ENCODE assay signal across 10 cellular contexts in the genomic region with DNA sequence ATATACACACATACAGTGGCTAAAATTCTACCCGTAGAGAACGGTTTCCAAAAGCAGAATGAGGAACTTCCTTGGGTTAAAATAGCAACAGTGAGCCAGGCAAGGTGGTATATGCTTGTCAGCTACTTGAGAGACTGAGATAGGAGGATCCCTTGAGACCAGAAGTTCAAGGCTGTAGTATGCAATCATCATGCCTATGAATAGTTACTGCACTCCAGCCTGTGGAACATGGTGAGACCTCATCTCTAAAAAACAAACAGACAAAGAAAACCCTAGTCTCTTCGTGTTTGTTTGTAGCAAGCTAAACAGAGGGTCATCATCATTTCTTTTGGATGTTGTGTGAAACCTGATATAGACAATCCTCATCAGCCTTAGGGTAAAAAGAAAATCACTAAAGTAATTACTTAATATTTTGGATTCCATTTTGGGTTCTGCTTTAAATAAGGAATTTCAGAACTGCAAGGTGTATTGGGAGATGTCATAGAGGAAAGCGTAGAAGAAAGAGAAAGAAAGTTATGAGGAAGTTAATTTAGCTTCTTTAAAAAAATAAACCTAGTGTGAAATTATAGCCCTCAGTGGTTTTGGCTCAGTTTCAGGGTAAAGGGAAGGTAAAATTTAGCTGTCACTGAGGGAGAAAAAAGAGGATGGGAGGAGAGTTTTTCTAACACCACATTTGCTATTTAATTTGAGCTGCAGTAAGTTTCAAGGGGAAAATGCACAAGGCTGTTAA. TPM values are rescaled to one million over a fixed set of nuclear protein-coding genes. Genes with fewer than 3 reads are reported as not detected.
A peak's percentile ranks its signal among the peaks of the same experiment; 100 is the strongest.
DNase-seq lines count a peak whose midpoint lies in the region; ATAC-seq, FAIRE-seq and TF ChIP-seq lines count a peak whose summit lies in the region.
"Had no signal": no experiment of that assay in that cellular context is flagged by ENCODE, and none has a peak within 500 bp of the region (broad histone marks: within the 10 kb centered on the region; RNA-seq: fewer than 3 reads in every experiment).

No MANE protein-coding gene starts in this region.

- no peak for DNase-seq in GM12891 (ENCODE audit: insufficient read length, low spot score)
- no peak for DNase-seq in T-helper 2 cell treated with Interferon-gamma antibody and Interleukin-4, amounts not matched to agents 5 μg/mL and 100 μg/mL, for 36 hours (ENCODE audit: low spot score)
- no peak for DNase-seq in activated naive CD4-positive, alpha-beta T cell (lab: John Stamatoyannopoulos, UW)
- DNase-seq in stimulated activated naive CD4-positive, alpha-beta T cell (lab: John Stamatoyannopoulos, UW): no peak
- DNase-seq: amygdala, heart left ventricle had no signal

- ATAC-seq in GM21423 (IDR thresholded peaks at IDR 0.05; ENCODE audit: unreplicated experiment): peak; percentile 93
- ATAC-seq in HG03354 (IDR thresholded peaks at IDR 0.05; ENCODE audit: poor library complexity, severe bottlenecking, unreplicated experiment): peak; percentile 92
- no peak for ATAC-seq in activated T-helper 17 cell treated with anti-CD3 and anti-CD28 coated beads, Interleukin-2, amount 50 U/mL, for 72 hours (replicated peaks)

- peak overlapping the region; percentile 39 for H3K4me3 ChIP-seq in SU-DHL-6 (ENCODE audit: insufficient read depth, low read length, poor library complexity, severe bottlenecking)
- H3K4me3 ChIP-seq: heart left ventricle had no signal

- H3K9me2 ChIP-seq in SU-DHL-6 (replicated peaks; ENCODE audit: insufficient read depth, low read length): no peaks in the 10 kb centered on the region

- H3K27ac ChIP-seq in SU-DHL-6 (ENCODE audit: low read depth, low read length): peak overlapping the region; percentile 96
- H3K27ac ChIP-seq: heart left ventricle had no signal

- H3K36me3 ChIP-seq in SU-DHL-6 (ENCODE audit: low read length): no peaks in the 10 kb centered on the region
- H3K36me3 ChIP-seq: heart left ventricle had no signal

- peak overlapping the region; percentile 35 for H3K9ac ChIP-seq in SU-DHL-6 (ENCODE audit: low read length)

- H3K4me1 Mint-ChIP-seq in activated T-helper 17 cell treated with anti-CD3 and anti-CD28 coated beads, Interleukin-2, amount 50 U/mL, for 72 hours: no peaks in the 10 kb centered on the region
- peaks cover 4% of the 10 kb centered on the region for H3K4me1 Mint-ChIP-seq in T-helper 2 cell treated with Interferon-gamma antibody and Interleukin-4, amounts not matched to agents 5 μg/mL and 100 μg/mL, for 36 hours (ENCODE audit: low read depth)

- H3K27ac Mint-ChIP-seq in activated T-helper 17 cell treated with anti-CD3 and anti-CD28 coated beads, Interleukin-2, amount 50 U/mL, for 72 hours: no peak overlapping the region
- H3K27ac Mint-ChIP-seq in T-helper 2 cell treated with Interferon-gamma antibody and Interleukin-4, amounts not matched to agents 5 μg/mL and 100 μg/mL, for 36 hours: no peak overlapping the region

- H3K79me2 ChIP-seq in SU-DHL-6 (ENCODE audit: insufficient read depth, low read length): no peaks in the 10 kb centered on the region

- peaks cover 3% of the 10 kb centered on the region for H3K9me3 Mint-ChIP-seq in activated T-helper 17 cell treated with anti-CD3 and anti-CD28 coated beads, Interleukin-2, amount 50 U/mL, for 72 hours
- H3K9me3 Mint-ChIP-seq in T-helper 2 cell treated with Interferon-gamma antibody and Interleukin-4, amounts not matched to agents 5 μg/mL and 100 μg/mL, for 36 hours: peaks cover 8% of the 10 kb centered on the region

- no peaks in the 10 kb centered on the region for H4K20me1 ChIP-seq in SU-DHL-6 (ENCODE audit: low read depth, low read length)

- no peaks in the 10 kb centered on the region for H3K27me3 Mint-ChIP-seq in activated T-helper 17 cell treated with anti-CD3 and anti-CD28 coated beads, Interleukin-2, amount 50 U/mL, for 72 hours
- H3K27me3 Mint-ChIP-seq in T-helper 2 cell treated with Interferon-gamma antibody and Interleukin-4, amounts not matched to agents 5 μg/mL and 100 μg/mL, for 36 hours (ENCODE audit: low read depth): peaks cover 28% of the 10 kb centered on the region

- H3F3A ChIP-seq in SU-DHL-6 (ENCODE audit: insufficient read depth): peaks cover 11% of the 10 kb centered on the region

- 0 out of 2 replicates have a peak, but pooled peaks have one; percentile 25 for TF ChIP-seq POLR2A in GM12891 (IDR thresholded peaks at IDR 0.05; ENCODE audit: low read depth, low read length)

- no peaks in the 10 kb centered on the region for H3K27me3 ChIP-seq in SU-DHL-6 (ENCODE audit: low read length)
- H3K27me3 ChIP-seq: heart left ventricle had no signal

- H3K9me3 ChIP-seq in SU-DHL-6 (ENCODE audit: insufficient read depth, low read length): no peaks in the 10 kb centered on the region
- H3K9me3 ChIP-seq: heart left ventricle had no signal

- FAIRE-seq in GM12891 (lab: Jason Lieb, UNC): peak; percentile 94

- H2AFZ ChIP-seq in SU-DHL-6 (ENCODE audit: low read depth, low read length, severe bottlenecking): no peak overlapping the region

- H3K4me2 ChIP-seq in SU-DHL-6 (ENCODE audit: low read depth, low read length, poor library complexity, severe bottlenecking): peak overlapping the region; percentile 93

- no peaks in the 10 kb centered on the region for H3K36me3 Mint-ChIP-seq in activated T-helper 17 cell treated with anti-CD3 and anti-CD28 coated beads, Interleukin-2, amount 50 U/mL, for 72 hours (ENCODE audit: low read depth)
- no peaks in the 10 kb centered on the region for H3K36me3 Mint-ChIP-seq in T-helper 2 cell treated with Interferon-gamma antibody and Interleukin-4, amounts not matched to agents 5 μg/mL and 100 μg/mL, for 36 hours (ENCODE audit: low read depth)

- TF ChIP-seq CTCF in SU-DHL-6 (IDR thresholded peaks at IDR 0.05; ENCODE audit: insufficient read depth, low read length, poor library complexity, severe bottlenecking): no peak

- no peak overlapping the region for H3K4me3 Mint-ChIP-seq in activated T-helper 17 cell treated with anti-CD3 and anti-CD28 coated beads, Interleukin-2, amount 50 U/mL, for 72 hours
- no peak overlapping the region for H3K4me3 Mint-ChIP-seq in T-helper 2 cell treated with Interferon-gamma antibody and Interleukin-4, amounts not matched to agents 5 μg/mL and 100 μg/mL, for 36 hours

TF ChIP-seq in GM12891, 5 proteins besides CTCF, POLR2A, EP300 and RAD21:
- TF ChIP-seq PAX5 (IDR thresholded peaks at IDR 0.05; ENCODE audit: insufficient read depth, low read length, severe bottlenecking) (no peak), SPI1 (IDR thresholded peaks at IDR 0.05; ENCODE audit: low read depth, low read length) (peak; percentile 60), TAF1 (IDR thresholded peaks at IDR 0.05; ENCODE audit: low read depth, low read length) (no peak)

RNA-seq across cellular contexts. Expression of a gene that starts 46.5 kb away (rescaled TPM):
- 207 TPM for polyA plus RNA-seq in GM12891 (2012; ENCODE audit: low read depth, missing spikeins)
- total RNA-seq in activated T-helper 17 cell treated with anti-CD3 and anti-CD28 coated beads, Interleukin-2, amount 50 U/mL, for 72 hours: 1 to 10 TPM; 1.0 to 2.7 TPM

RNA-seq across cellular contexts. Expression of a gene that starts 55.5 kb away (rescaled TPM):
- 0.23 TPM for polyA plus RNA-seq in GM12891 (2012; ENCODE audit: low read depth, missing spikeins)
- total RNA-seq in activated T-helper 17 cell treated with anti-CD3 and anti-CD28 coated beads, Interleukin-2, amount 50 U/mL, for 72 hours: 1 to 10 TPM; 2.0 to 2.3 TPM

RNA-seq across cellular contexts. Expression of a gene that starts 55.8 kb away (rescaled TPM):
- polyA plus RNA-seq in GM12891 (2012; ENCODE audit: low read depth, missing spikeins): 0.85 TPM
- 1 to 10 TPM; 1.4 to 3.5 TPM for total RNA-seq in activated T-helper 17 cell treated with anti-CD3 and anti-CD28 coated beads, Interleukin-2, amount 50 U/mL, for 72 hours
